ENCODE assay signal across 33 cellular contexts in the genomic region with DNA sequence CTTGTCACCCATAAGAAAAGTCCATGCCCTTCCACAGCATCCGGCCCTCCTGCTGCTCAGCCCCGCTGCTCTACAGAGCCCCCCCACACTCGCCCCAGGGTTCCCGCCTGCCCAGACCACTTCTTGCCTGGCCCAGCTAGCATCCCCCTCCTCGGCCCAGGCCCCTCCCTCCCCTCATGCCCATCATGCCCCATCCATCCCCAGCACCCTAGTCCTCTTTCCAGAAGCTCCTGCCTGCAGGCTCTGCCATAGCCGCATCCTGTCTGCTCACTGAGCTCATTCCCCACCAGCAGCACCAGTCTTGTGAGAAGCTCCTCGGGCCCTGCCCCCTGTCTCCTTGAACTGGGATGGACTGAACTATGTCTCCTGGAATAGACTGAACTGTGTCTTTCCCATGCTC. TPM values are rescaled to one million over a fixed set of nuclear protein-coding genes. Genes with fewer than 3 reads are reported as not detected.
"Had no signal": no experiment of that assay in that cellular context is flagged by ENCODE, and none has a peak within 500 bp of the region (broad histone marks: within the 10 kb centered on the region; RNA-seq: fewer than 3 reads in every experiment).

No MANE protein-coding gene starts in this region.

- H3K9me3 ChIP-seq: gastrocnemius medialis, ovary, psoas muscle, transverse colon, uterus had no signal

- H3K4me3 ChIP-seq: cardiac muscle cell, gastrocnemius medialis, ovary, psoas muscle, smooth muscle cell, transverse colon, uterus had no signal

- DNase-seq: activated CD4-positive, alpha-beta T cell treated with anti-CD3 and anti-CD28 coated beads for 4 hours; activated CD4-positive, alpha-beta T cell treated with anti-CD3 and anti-CD28 coated beads, Interleukin-2, amount 50 U/mL, for 48 hours; activated CD4-positive, CD25-positive, alpha-beta regulatory T cell; activated CD8-positive, alpha-beta memory T cell treated with anti-CD3 and anti-CD28 coated beads, Interleukin-2, amount 50 U/mL, for 48 hours; activated naive CD4-positive, alpha-beta T cell treated with anti-CD3 and anti-CD28 coated beads, Interleukin-2, amount 50 U/mL, for 16 hours; activated naive CD8-positive, alpha-beta T cell treated with anti-CD3 and anti-CD28 coated beads, Interleukin-2, amount 50 U/mL, for 24 hours; activated T-cell treated with anti-CD3 and anti-CD28 coated beads, Interleukin-2, amount 50 U/mL, for 4 hours; dermis blood vessel endothelial cell; effector memory CD4-positive, alpha-beta T cell; gastrocnemius medialis; head of caudate nucleus; hypothalamus; left cardiac atrium; mesendoderm; naive B cell; ovary; stimulated activated CD4-positive, alpha-beta T cell treated with anti-CD3 and anti-CD28 coated beads, Interleukin-2, amount 100 ng/mL, for 48 hours; stimulated activated CD8-positive, alpha-beta memory T cell treated with anti-CD3 and anti-CD28 coated beads, Interleukin-4, amount 100 ng/mL, for 48 hours; stimulated activated naive B cell treated with anti-CD40 and anti-IgM and Interleukin-4, amounts not matched to agents 10 μg/mL and 1 μg/mL and 100 μg/mL, for 72 hours; transverse colon; uterus had no signal

- H3K27ac Mint-ChIP-seq: activated naive CD8-positive, alpha-beta T cell treated with anti-CD3 and anti-CD28 coated beads, Interleukin-2, amount 50 U/mL, for 24 hours; activated T-helper 2 cell treated with anti-CD3 and anti-CD28 coated beads, Interferon-gamma antibody, Interleukin-2, Interleukin-4, amounts not matched to agents 10 μg/mL and 5 μg/mL and 100 μg/mL, durations not matched to agents 14 hours and 24 hours and 36 hours; stimulated activated naive B cell treated with anti-CD40 and anti-IgM and Interleukin-4, amounts not matched to agents 10 μg/mL and 1 μg/mL and 100 μg/mL, for 72 hours had no signal

- H3K27me3 ChIP-seq: cardiac muscle cell, gastrocnemius medialis, ovary, transverse colon, uterus had no signal

- H3K27ac ChIP-seq: cardiac muscle cell, gastrocnemius medialis, ovary, psoas muscle, transverse colon, uterus had no signal

- H3K36me3 Mint-ChIP-seq: naive B cell had no signal

- ATAC-seq: activated naive CD8-positive, alpha-beta T cell treated with anti-CD3 and anti-CD28 coated beads, Interleukin-2, amount 50 U/mL, for 24 hours; activated T-cell treated with anti-CD3 and anti-CD28 coated beads, Interleukin-2, amount 50 U/mL, for 4 hours; esophagus mucosa; gastrocnemius medialis; left cardiac atrium; psoas muscle; right cardiac atrium; stimulated activated naive B cell treated with anti-CD40 and anti-IgM and Interleukin-4, amounts not matched to agents 10 μg/mL and 1 μg/mL and 100 μg/mL, for 72 hours had no signal

- H3K4me3 Mint-ChIP-seq: activated naive CD8-positive, alpha-beta T cell treated with anti-CD3 and anti-CD28 coated beads, Interleukin-2, amount 50 U/mL, for 24 hours; activated T-cell treated with anti-CD3 and anti-CD28 coated beads, Interleukin-2, amount 50 U/mL, for 4 hours; stimulated activated naive B cell treated with anti-CD40 and anti-IgM and Interleukin-4, amounts not matched to agents 10 μg/mL and 1 μg/mL and 100 μg/mL, for 72 hours had no signal

- H3K36me3 ChIP-seq: cardiac muscle cell, gastrocnemius medialis, ovary, transverse colon, uterus had no signal

RNA-seq across cellular contexts. Expression of a gene that starts 54.5 kb away (rescaled TPM):
- total RNA-seq: activated CD8-positive, alpha-beta memory T cell treated with anti-CD3 and anti-CD28 coated beads for 36 hours; activated T-cell treated with anti-CD3 and anti-CD28 coated beads, Interleukin-2, amount 50 U/mL, for 4 hours; activated T-helper 2 cell treated with anti-CD3 and anti-CD28 coated beads, Interferon-gamma antibody, Interleukin-2, Interleukin-4, amounts not matched to agents 10 μg/mL and 5 μg/mL and 100 μg/mL, durations not matched to agents 14 hours and 24 hours and 36 hours; dermis blood vessel endothelial cell; endothelial cell of umbilical vein; esophagus mucosa; gastrocnemius medialis; lower leg skin; mucosa of gallbladder; ovary; psoas muscle; smooth muscle cell; T-helper 1 cell treated with Interleukin-12 subunit alpha and Interleukin-12 subunit beta and Interleukin-4 antibody, amounts not matched to agents 30 ng/mL and 1 ng/mL, for 36 hours; temporal lobe; transverse colon; uterus had no signal
